ENCODE assay signal across 19 cellular contexts in genomic region chr5:59956130-59956773, GRCh38.
"Had no signal": no experiment of that assay in that cellular context is flagged by ENCODE, and none has a peak within 500 bp of the region (broad histone marks: within the 10 kb centered on the region; RNA-seq: fewer than 3 reads in every experiment).

No MANE protein-coding gene starts in this region.

- H3K36me3 ChIP-seq: ascending aorta, esophagus muscularis mucosa, left lung had no signal

- H3K36me3 Mint-ChIP-seq: activated naive CD4-positive, alpha-beta T cell treated with anti-CD3 and anti-CD28 coated beads, Interleukin-2, amount 10 ng/mL, durations not matched to agents 7 days and 5 days; stimulated activated naive B cell treated with anti-CD40 and anti-IgM and Interleukin-4, amounts not matched to agents 10 μg/mL and 1 μg/mL and 100 μg/mL, for 72 hours had no signal

- FAIRE-seq: endothelial cell of umbilical vein, frontal cortex had no signal

- ATAC-seq: activated CD8-positive, alpha-beta T cell treated with anti-CD3 and anti-CD28 coated beads, Interleukin-2, amount 10 ng/mL, durations not matched to agents 7 days and 5 days; activated naive CD8-positive, alpha-beta T cell treated with anti-CD3 and anti-CD28 coated beads, Interleukin-2, amount 50 U/mL, for 24 hours; activated T-cell treated with anti-CD3 and anti-CD28 coated beads, Interleukin-2, amount 50 U/mL, for 4 hours; left lung; stimulated activated naive B cell treated with anti-CD40 and anti-IgM and Interleukin-4, amounts not matched to agents 10 μg/mL and 1 μg/mL and 100 μg/mL, for 72 hours had no signal

- H3K27ac ChIP-seq: ascending aorta, esophagus muscularis mucosa, left lung had no signal

- H3K9me3 Mint-ChIP-seq: activated CD4-positive, alpha-beta T cell treated with anti-CD3 and anti-CD28 coated beads, Interleukin-2, amount 10 ng/mL, durations not matched to agents 24 days and 14 days; activated naive CD4-positive, alpha-beta T cell treated with anti-CD3 and anti-CD28 coated beads, Interleukin-2, amount 10 ng/mL, durations not matched to agents 7 days and 5 days; activated naive CD8-positive, alpha-beta T cell treated with anti-CD3 and anti-CD28 coated beads, Interleukin-2, amount 50 U/mL, for 24 hours; central memory CD8-positive, alpha-beta T cell; nephron had no signal

- H3K4me3 ChIP-seq: ascending aorta, esophagus muscularis mucosa, left lung had no signal

- H3K27me3 Mint-ChIP-seq: activated CD4-positive, alpha-beta T cell treated with anti-CD3 and anti-CD28 coated beads, Interleukin-2, amount 10 ng/mL, durations not matched to agents 24 days and 14 days; activated naive CD4-positive, alpha-beta T cell treated with anti-CD3 and anti-CD28 coated beads, Interleukin-2, amount 10 ng/mL, durations not matched to agents 7 days and 5 days; activated naive CD8-positive, alpha-beta T cell treated with anti-CD3 and anti-CD28 coated beads, Interleukin-2, amount 50 U/mL, for 24 hours; central memory CD8-positive, alpha-beta T cell; stimulated activated naive B cell treated with anti-CD40 and anti-IgM and Interleukin-4, amounts not matched to agents 10 μg/mL and 1 μg/mL and 100 μg/mL, for 72 hours had no signal

- H3K27me3 ChIP-seq: ascending aorta, esophagus muscularis mucosa, left lung had no signal

- H3K4me3 Mint-ChIP-seq: activated CD4-positive, alpha-beta T cell treated with anti-CD3 and anti-CD28 coated beads, Interleukin-2, amount 10 ng/mL, durations not matched to agents 24 days and 14 days; activated CD8-positive, alpha-beta T cell treated with anti-CD3 and anti-CD28 coated beads, Interleukin-2, amount 10 ng/mL, durations not matched to agents 7 days and 5 days; activated naive CD4-positive, alpha-beta T cell treated with anti-CD3 and anti-CD28 coated beads, Interleukin-2, amount 10 ng/mL, durations not matched to agents 7 days and 5 days; activated naive CD8-positive, alpha-beta T cell treated with anti-CD3 and anti-CD28 coated beads, Interleukin-2, amount 50 U/mL, for 24 hours; activated T-cell treated with anti-CD3 and anti-CD28 coated beads, Interleukin-2, amount 50 U/mL, for 4 hours; central memory CD8-positive, alpha-beta T cell; nephron; stimulated activated naive B cell treated with anti-CD40 and anti-IgM and Interleukin-4, amounts not matched to agents 10 μg/mL and 1 μg/mL and 100 μg/mL, for 72 hours had no signal

- H3K9me3 ChIP-seq: ascending aorta, esophagus muscularis mucosa, left lung had no signal

- DNase-seq: activated CD4-positive, alpha-beta T cell treated with anti-CD3 and anti-CD28 coated beads, Interleukin-2, amount 10 ng/mL, durations not matched to agents 24 days and 14 days; activated CD8-positive, alpha-beta T cell treated with anti-CD3 and anti-CD28 coated beads, Interleukin-2, amount 10 ng/mL, durations not matched to agents 7 days and 5 days; activated naive CD4-positive, alpha-beta T cell treated with anti-CD3 and anti-CD28 coated beads, Interleukin-2, amount 10 ng/mL, durations not matched to agents 7 days and 5 days; activated naive CD8-positive, alpha-beta T cell treated with anti-CD3 and anti-CD28 coated beads, Interleukin-2, amount 50 U/mL, for 24 hours; activated T-cell treated with anti-CD3 and anti-CD28 coated beads, Interleukin-2, amount 50 U/mL, for 4 hours; cortex of kidney; effector CD4-positive, alpha-beta T cell; left lung; midbrain; nucleus accumbens; stimulated activated naive B cell treated with anti-CD40 and anti-IgM and Interleukin-4, amounts not matched to agents 10 μg/mL and 1 μg/mL and 100 μg/mL, for 72 hours; T-helper 1 cell; T1000 had no signal

- H3K27ac Mint-ChIP-seq: activated CD4-positive, alpha-beta T cell treated with anti-CD3 and anti-CD28 coated beads, Interleukin-2, amount 10 ng/mL, durations not matched to agents 24 days and 14 days; activated CD8-positive, alpha-beta T cell treated with anti-CD3 and anti-CD28 coated beads, Interleukin-2, amount 10 ng/mL, durations not matched to agents 7 days and 5 days; activated naive CD4-positive, alpha-beta T cell treated with anti-CD3 and anti-CD28 coated beads, Interleukin-2, amount 10 ng/mL, durations not matched to agents 7 days and 5 days; activated naive CD8-positive, alpha-beta T cell treated with anti-CD3 and anti-CD28 coated beads, Interleukin-2, amount 50 U/mL, for 24 hours; nephron; stimulated activated naive B cell treated with anti-CD40 and anti-IgM and Interleukin-4, amounts not matched to agents 10 μg/mL and 1 μg/mL and 100 μg/mL, for 72 hours had no signal

- H3K4me1 ChIP-seq: left lung had no signal

- H3K4me1 Mint-ChIP-seq: activated CD4-positive, alpha-beta T cell treated with anti-CD3 and anti-CD28 coated beads, Interleukin-2, amount 10 ng/mL, durations not matched to agents 24 days and 14 days; activated naive CD4-positive, alpha-beta T cell treated with anti-CD3 and anti-CD28 coated beads, Interleukin-2, amount 10 ng/mL, durations not matched to agents 7 days and 5 days; activated naive CD8-positive, alpha-beta T cell treated with anti-CD3 and anti-CD28 coated beads, Interleukin-2, amount 50 U/mL, for 24 hours; central memory CD8-positive, alpha-beta T cell; nephron had no signal
